1 cellular context compared by ENCODE assay signal in genomic region chr3:133857767-133858166, GRCh38.
TF ChIP-seq lines count a peak whose summit lies in the region.

No MANE protein-coding gene starts in this region.

TF ChIP-seq in GM12878, 131 proteins besides CTCF, POLR2A, EP300 and RAD21 (continued from another document):
- TF ChIP-seq, protein P1, sequence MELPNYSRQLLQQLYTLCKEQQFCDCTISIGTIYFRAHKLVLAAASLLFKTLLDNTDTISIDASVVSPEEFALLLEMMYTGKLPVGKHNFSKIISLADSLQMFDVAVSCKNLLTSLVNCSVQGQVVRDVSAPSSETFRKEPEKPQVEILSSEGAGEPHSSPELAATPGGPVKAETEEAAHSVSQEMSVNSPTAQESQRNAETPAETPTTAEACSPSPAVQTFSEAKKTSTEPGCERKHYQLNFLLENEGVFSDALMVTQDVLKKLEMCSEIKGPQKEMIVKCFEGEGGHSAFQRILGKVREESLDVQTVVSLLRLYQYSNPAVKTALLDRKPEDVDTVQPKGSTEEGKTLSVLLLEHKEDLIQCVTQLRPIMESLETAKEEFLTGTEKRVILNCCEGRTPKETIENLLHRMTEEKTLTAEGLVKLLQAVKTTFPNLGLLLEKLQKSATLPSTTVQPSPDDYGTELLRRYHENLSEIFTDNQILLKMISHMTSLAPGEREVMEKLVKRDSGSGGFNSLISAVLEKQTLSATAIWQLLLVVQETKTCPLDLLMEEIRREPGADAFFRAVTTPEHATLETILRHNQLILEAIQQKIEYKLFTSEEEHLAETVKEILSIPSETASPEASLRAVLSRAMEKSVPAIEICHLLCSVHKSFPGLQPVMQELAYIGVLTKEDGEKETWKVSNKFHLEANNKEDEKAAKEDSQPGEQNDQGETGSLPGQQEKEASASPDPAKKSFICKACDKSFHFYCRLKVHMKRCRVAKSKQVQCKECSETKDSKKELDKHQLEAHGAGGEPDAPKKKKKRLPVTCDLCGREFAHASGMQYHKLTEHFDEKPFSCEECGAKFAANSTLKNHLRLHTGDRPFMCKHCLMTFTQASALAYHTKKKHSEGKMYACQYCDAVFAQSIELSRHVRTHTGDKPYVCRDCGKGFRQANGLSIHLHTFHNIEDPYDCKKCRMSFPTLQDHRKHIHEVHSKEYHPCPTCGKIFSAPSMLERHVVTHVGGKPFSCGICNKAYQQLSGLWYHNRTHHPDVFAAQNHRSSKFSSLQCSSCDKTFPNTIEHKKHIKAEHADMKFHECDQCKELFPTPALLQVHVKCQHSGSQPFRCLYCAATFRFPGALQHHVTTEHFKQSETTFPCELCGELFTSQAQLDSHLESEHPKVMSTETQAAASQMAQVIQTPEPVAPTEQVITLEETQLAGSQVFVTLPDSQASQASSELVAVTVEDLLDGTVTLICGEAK (IDR thresholded peaks at IDR 0.05; ENCODE audit: borderline replicate concordance), result no peak
- TF ChIP-seq ESRRA (IDR thresholded peaks at IDR 0.05; ENCODE audit: low read length) (no peak), ZZZ3 (IDR thresholded peaks at IDR 0.05; ENCODE audit: control insufficient read depth, insufficient read length, low read depth) (no peak), NFYA (IDR thresholded peaks at IDR 0.05; ENCODE audit: borderline replicate concordance, low read depth, low read length) (no peak), ZBED1 (IDR thresholded peaks at IDR 0.05; ENCODE audit: borderline replicate concordance) (no peak), WRNIP1 (IDR thresholded peaks at IDR 0.05; ENCODE audit: borderline replicate concordance, low read depth, low read length) (no peak), SUZ12 (IDR thresholded peaks at IDR 0.05; ENCODE audit: unreplicated experiment) (no peak), CUX1 (IDR thresholded peaks at IDR 0.05; ENCODE audit: insufficient replicate concordance, low read depth, low read length) (no peak), CHD4 (IDR thresholded peaks at IDR 0.05) (no peak), SMAD5 (IDR thresholded peaks at IDR 0.05; ENCODE audit: low read depth) (no peak), PKNOX1 (IDR thresholded peaks at IDR 0.05) (no peak), STAT3 (IDR thresholded peaks at IDR 0.05; ENCODE audit: low read depth, low read length) (no peak), NR2C2 (IDR thresholded peaks at IDR 0.05; ENCODE audit: borderline replicate concordance, control insufficient read depth, insufficient read length, low read depth) (no peak), EED (IDR thresholded peaks at IDR 0.05; ENCODE audit: low read depth) (no peak), SMARCA5 (IDR thresholded peaks at IDR 0.05) (no peak), ZNF274 (IDR thresholded peaks at IDR 0.05; ENCODE audit: insufficient read depth, insufficient read length) (no peak)
- TF ChIP-seq, protein P2, sequence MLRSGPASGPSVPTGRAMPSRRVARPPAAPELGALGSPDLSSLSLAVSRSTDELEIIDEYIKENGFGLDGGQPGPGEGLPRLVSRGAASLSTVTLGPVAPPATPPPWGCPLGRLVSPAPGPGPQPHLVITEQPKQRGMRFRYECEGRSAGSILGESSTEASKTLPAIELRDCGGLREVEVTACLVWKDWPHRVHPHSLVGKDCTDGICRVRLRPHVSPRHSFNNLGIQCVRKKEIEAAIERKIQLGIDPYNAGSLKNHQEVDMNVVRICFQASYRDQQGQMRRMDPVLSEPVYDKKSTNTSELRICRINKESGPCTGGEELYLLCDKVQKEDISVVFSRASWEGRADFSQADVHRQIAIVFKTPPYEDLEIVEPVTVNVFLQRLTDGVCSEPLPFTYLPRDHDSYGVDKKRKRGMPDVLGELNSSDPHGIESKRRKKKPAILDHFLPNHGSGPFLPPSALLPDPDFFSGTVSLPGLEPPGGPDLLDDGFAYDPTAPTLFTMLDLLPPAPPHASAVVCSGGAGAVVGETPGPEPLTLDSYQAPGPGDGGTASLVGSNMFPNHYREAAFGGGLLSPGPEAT (IDR thresholded peaks at IDR 0.05; ENCODE audit: low read depth), result no peak
- TF ChIP-seq, protein P3, sequence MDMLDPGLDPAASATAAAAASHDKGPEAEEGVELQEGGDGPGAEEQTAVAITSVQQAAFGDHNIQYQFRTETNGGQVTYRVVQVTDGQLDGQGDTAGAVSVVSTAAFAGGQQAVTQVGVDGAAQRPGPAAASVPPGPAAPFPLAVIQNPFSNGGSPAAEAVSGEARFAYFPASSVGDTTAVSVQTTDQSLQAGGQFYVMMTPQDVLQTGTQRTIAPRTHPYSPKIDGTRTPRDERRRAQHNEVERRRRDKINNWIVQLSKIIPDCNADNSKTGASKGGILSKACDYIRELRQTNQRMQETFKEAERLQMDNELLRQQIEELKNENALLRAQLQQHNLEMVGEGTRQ (IDR thresholded peaks at IDR 0.05; ENCODE audit: borderline replicate concordance, low read depth, low read length), result no peak
